8 cellular contexts compared by ENCODE assay signal in the genomic region with DNA sequence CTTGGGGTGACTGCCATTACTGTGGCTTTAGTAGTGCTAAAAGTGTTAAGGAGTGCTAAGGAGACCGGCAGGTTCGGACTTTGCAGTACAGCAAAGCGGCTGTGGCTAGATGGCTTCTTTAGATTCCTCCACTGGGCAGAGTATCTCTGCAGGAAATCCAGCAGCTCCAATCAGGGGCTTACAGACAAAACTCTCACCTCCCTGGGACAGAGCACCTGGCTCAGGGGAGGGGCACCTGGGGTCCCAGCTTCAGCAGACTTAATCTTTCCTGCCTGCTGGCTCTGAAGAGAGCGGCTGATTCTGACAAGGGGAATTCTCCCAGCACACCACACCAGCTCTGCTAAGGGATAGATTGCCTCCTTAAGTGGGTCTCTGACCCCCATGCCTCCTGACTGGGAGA.
"Had no signal": no experiment of that assay in that cellular context is flagged by ENCODE, and none has a peak within 500 bp of the region (broad histone marks: within the 10 kb centered on the region; RNA-seq: fewer than 3 reads in every experiment).

No MANE protein-coding gene starts in this region.

- H3K4me1 Mint-ChIP-seq: IgD-negative memory B cell had no signal

- H3K36me3 Mint-ChIP-seq: IgD-negative memory B cell had no signal

- H3K27ac Mint-ChIP-seq: HFFc6, IgD-negative memory B cell had no signal

- H3K4me3 Mint-ChIP-seq: HFFc6, IgD-negative memory B cell had no signal

- ATAC-seq: HCT116, HepG2 had no signal

- H3K4me3 ChIP-seq: GM23248, HAP-1 had no signal

- H3K36me3 ChIP-seq: HAP-1 had no signal

- H3K27ac ChIP-seq: GM23248, HL-60 had no signal

- H2AFZ ChIP-seq: GM23248 had no signal

- DNase-seq: GM23248, HFFc6, KBM-7 had no signal

- H3K9ac ChIP-seq: GM23248 had no signal

- H3K9me3 Mint-ChIP-seq: HFFc6 had no signal

- H3K27me3 Mint-ChIP-seq: IgD-negative memory B cell had no signal

- H3K4me1 ChIP-seq: HAP-1 had no signal
